ENCODE assay signal across 8 cellular contexts in the genomic region with DNA sequence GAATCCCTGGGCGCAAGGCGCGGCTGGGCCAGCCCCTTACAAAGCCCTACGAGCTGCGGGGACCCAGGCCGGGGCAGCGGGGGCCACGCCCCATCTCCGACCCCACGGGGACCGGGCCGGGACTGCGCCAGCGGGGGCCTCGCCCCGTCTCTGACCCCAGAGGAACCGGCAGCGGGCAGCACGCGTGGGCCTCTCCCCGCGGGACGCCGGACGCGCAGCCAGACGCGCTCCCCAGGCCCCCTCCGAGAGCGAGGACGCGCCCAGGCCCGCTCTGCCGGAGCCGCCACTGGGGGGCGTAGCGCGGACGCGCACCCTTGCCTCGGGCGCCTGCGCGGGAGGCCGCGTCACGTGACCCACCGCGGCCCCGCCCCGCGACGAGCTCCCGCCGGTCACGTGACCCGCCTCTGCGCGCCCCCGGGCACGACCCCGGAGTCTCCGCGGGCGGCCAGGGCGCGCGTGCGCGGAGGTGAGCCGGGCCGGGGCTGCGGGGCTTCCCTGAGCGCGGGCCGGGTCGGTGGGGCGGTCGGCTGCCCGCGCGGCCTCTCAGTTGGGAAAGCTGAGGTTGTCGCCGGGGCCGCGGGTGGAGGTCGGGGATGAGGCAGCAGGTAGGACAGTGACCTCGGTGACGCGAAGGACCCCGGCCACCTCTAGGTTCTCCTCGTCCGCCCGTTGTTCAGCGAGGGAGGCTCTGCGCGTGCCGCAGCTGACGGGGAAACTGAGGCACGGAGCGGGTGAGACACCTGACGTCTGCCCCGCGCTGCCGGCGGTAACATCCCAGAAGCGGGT. TPM values are rescaled to one million over a fixed set of nuclear protein-coding genes. Genes with fewer than 3 reads are reported as not detected.
DNase-seq lines count a peak whose midpoint lies in the region; ATAC-seq and TF ChIP-seq lines count a peak whose summit lies in the region.

A gene (plus strand): TSS at position 422 of the 786 bp plus-strand sequence. CDS start 3,006 bp downstream, outside the sequence.

- ATAC-seq in GM19035 (IDR thresholded peaks at IDR 0.05; ENCODE audit: unreplicated experiment) (peak; percentile 69), HG03442 (IDR thresholded peaks at IDR 0.05; ENCODE audit: unreplicated experiment) (peak; percentile 72), lung (ENCODE audit: insufficient read depth, low FRiP score) (peak; percentile 92)
- ATAC-seq in activated CD8-positive, alpha-beta T cell treated with anti-CD3 and anti-CD28 coated beads for 36 hours, result peak; percentile 89

- H3K27ac Mint-ChIP-seq in activated CD8-positive, alpha-beta T cell treated with anti-CD3 and anti-CD28 coated beads for 36 hours, result peak within 1 kb of the TSS; percentile 79

- CTCF ChIA-PET in activated CD8-positive, alpha-beta T cell treated with anti-CD3 and anti-CD28 coated beads for 36 hours (lab: Charles Lee), result interaction anchor here (0.6 to 2.8 kb wide), 47 partner anchors 8 to 314 kb away, joined by 3 to 23 read pairs (median 4); a partner anchor contains a TSS

- peaks cover 29% of the 10 kb centered on the region for H3K4me1 Mint-ChIP-seq in activated CD8-positive, alpha-beta T cell treated with anti-CD3 and anti-CD28 coated beads for 36 hours (ENCODE audit: low read depth)

- WGBS in ectodermal cell, 2 experiments, result 0 to 1% methylated on average over 107 of the region's 107 CpGs
- 1% methylated on average over 73 to 107 of the region's 107 CpGs for WGBS in lung, 2 donors

- peak within 1 kb of the TSS; percentile 82 for H3K27ac ChIP-seq in ectodermal cell (ENCODE audit: insufficient read depth, low read depth, low read length, poor library complexity, severe bottlenecking)
- H3K27ac ChIP-seq in lung (ENCODE audit: low read depth in 1 of 2, low read length in 1 of 2), result peak within 1 kb of the TSS; percentile 88 to 91

- peaks cover 8% of the 10 kb centered on the region for H3K27me3 ChIP-seq in ectodermal cell (ENCODE audit: control insufficient read depth, insufficient read depth, low read length, poor library complexity, severe bottlenecking)
- H3K27me3 ChIP-seq in lung (ENCODE audit: control insufficient read depth, insufficient read depth), result no peaks in the 10 kb centered on the region

- peaks cover 2% of the 10 kb centered on the region for H3K36me3 Mint-ChIP-seq in activated CD8-positive, alpha-beta T cell treated with anti-CD3 and anti-CD28 coated beads for 36 hours (ENCODE audit: low read depth)

- H3K4me3 Mint-ChIP-seq in activated CD8-positive, alpha-beta T cell treated with anti-CD3 and anti-CD28 coated beads for 36 hours, result peak within 1 kb of the TSS; percentile 88

- H3K36me3 ChIP-seq in ectodermal cell (ENCODE audit: control insufficient read depth, insufficient read depth, low read length) (no peaks in the 10 kb centered on the region), lung (ENCODE audit: control insufficient read depth in 2 of 2, insufficient read depth in 2 of 2, low read length in 2 of 2) (no peaks in the 10 kb centered on the region)

- intact Hi-C loops in activated CD8-positive, alpha-beta T cell treated with anti-CD3 and anti-CD28 coated beads for 36 hours (cut with micrococcal nuclease), result no loop called here

- POLR2A ChIA-PET in activated CD8-positive, alpha-beta T cell treated with anti-CD3 and anti-CD28 coated beads for 36 hours (lab: Charles Lee), result interaction anchor here (0.6 to 1.7 kb wide), 14 partner anchors 11 to 363 kb away, joined by 3 to 14 read pairs (median 4); a partner anchor contains a TSS

- TF ChIP-seq CTCF in activated CD8-positive, alpha-beta T cell treated with anti-CD3 and anti-CD28 coated beads for 36 hours (IDR thresholded peaks at IDR 0.05), result peak; percentile 89
- TF ChIP-seq CTCF in lung (IDR thresholded peaks at IDR 0.05; ENCODE audit: control extremely low read depth, extremely low read depth), result peak; percentile 78

- DNase-seq in Ammon's horn (ENCODE audit: low spot score) (peak; percentile 78), NCI-H82 treated with DMSO at 0.1 percent for 48 hours (lab: John Stamatoyannopoulos, UW; ENCODE audit: unreplicated experiment) (peak; percentile 42), lung (ENCODE audit: low spot score) (peak; percentile 81)
- peak; percentile 86 for DNase-seq in activated CD8-positive, alpha-beta T cell treated with anti-CD3 and anti-CD28 coated beads for 36 hours
- DNase-seq in stimulated activated CD4-positive, alpha-beta T cell treated with anti-CD3 and anti-CD28 coated beads, TNF-alpha, amount 100 ng/mL, for 4 hours (ENCODE audit: low read depth in 3 of 3), result peak; percentile 77 to 88 (median 80)

- H3K4me1 ChIP-seq in ectodermal cell (ENCODE audit: control insufficient read depth, insufficient read depth, low read length) (peaks cover 15% of the 10 kb centered on the region), lung (ENCODE audit: control insufficient read depth in 2 of 2, insufficient read depth in 2 of 2, low read length in 2 of 2) (peaks cover 0 to 5% of the 10 kb centered on the region in 2 donors)

- H3K9me3 ChIP-seq in ectodermal cell (ENCODE audit: control insufficient read depth, low read length) (no peaks in the 10 kb centered on the region), lung (ENCODE audit: control insufficient read depth in 2 of 2, insufficient read depth in 1 of 2, low read length in 1 of 2) (peaks cover 0 to 1% of the 10 kb centered on the region in 2 donors)

- no peaks in the 10 kb centered on the region for H3K27me3 Mint-ChIP-seq in activated CD8-positive, alpha-beta T cell treated with anti-CD3 and anti-CD28 coated beads for 36 hours

- peak within 1 kb of the TSS; percentile 79 for H3K4me3 ChIP-seq in ectodermal cell (ENCODE audit: insufficient read depth, low read depth, low read length)
- H3K4me3 ChIP-seq in lung, result peak within 1 kb of the TSS; percentile 89

- H3K9me3 Mint-ChIP-seq in activated CD8-positive, alpha-beta T cell treated with anti-CD3 and anti-CD28 coated beads for 36 hours, result no peaks in the 10 kb centered on the region

RNA-seq across cellular contexts. Expression of the gene that starts here (rescaled TPM):
- 10 to 100 TPM; 42.6 to 46.2 TPM for total RNA-seq in activated CD8-positive, alpha-beta T cell treated with anti-CD3 and anti-CD28 coated beads for 36 hours
- 98.5 TPM for polyA plus RNA-seq in ectodermal cell (2013, experiment 1 of 4)
- polyA plus RNA-seq in ectodermal cell (2013, experiment 2 of 4), result 100 TPM
- polyA plus RNA-seq in ectodermal cell (2013, experiment 3 of 4), result 91.4 TPM
- 95.0 TPM for polyA plus RNA-seq in ectodermal cell (2013, experiment 4 of 4)
- total RNA-seq in lung, result 10 to 100 TPM; 30.5 to 83.6 TPM
- 10 to 100 TPM; 52.5 to 88.6 TPM for polyA plus RNA-seq in lung

Comparison
In these comparisons a context has a peak if more than half of its experiments do, and no peak if none do; other contexts are left out.
1. Peak in every context shown above with its lines: DNase-seq, ATAC-seq, H3K4me3 ChIP-seq and H3K27ac ChIP-seq.